ENCODE assay signal across 21 cellular contexts in the genomic region with DNA sequence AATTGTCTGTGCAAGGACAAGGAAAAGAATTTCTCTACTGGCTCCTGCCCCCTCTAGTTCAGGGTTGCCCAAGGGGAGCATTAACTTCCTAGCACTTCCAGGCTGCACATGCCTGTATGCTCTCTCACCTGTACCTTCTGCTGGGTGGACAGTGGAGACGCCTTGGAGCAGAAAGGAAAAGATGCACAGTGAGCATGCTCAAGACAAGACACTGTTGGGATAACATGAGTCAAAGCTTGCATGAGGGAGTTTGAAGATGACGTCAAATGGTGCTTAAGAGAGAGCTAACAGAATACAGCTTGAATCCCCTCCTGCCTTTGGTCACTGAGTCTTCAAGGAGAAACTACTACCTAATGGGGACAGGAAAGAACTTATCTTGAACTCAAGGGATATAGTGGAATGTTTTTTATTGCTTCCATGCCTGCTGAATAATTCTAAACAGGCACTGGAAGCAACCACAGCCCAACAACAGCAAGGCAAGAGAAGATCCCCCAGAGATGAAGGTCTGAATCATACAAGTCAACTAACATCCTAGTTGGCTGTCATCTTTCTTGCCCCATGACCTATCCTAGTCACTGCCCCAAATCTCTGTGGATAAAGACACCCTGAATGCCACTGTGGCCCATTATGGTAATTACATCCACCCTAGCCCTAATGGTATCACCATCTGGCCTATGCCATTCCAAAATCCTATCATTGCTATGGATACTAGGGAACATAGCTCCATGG.
"Had no signal": no experiment of that assay in that cellular context is flagged by ENCODE, and none has a peak within 500 bp of the region (broad histone marks: within the 10 kb centered on the region; RNA-seq: fewer than 3 reads in every experiment).

No MANE protein-coding gene starts in this region.

- H3K4me3 ChIP-seq: body of pancreas, dorsolateral prefrontal cortex, lower lobe of right lung, smooth muscle cell, transverse colon, uterus had no signal

- H3K9ac ChIP-seq: parathyroid adenoma had no signal

- H3K27me3 Mint-ChIP-seq: activated CD4-positive, alpha-beta memory T cell treated with anti-CD3 and anti-CD28 coated beads for 36 hours; stimulated activated naive B cell treated with anti-CD40 and anti-IgM and Interleukin-4, amounts not matched to agents 10 μg/mL and 1 μg/mL and 100 μg/mL, for 72 hours had no signal

- FAIRE-seq: colon had no signal

- H3K27me3 ChIP-seq: body of pancreas, dorsolateral prefrontal cortex, transverse colon, uterus had no signal

- H3K4me2 ChIP-seq: smooth muscle cell had no signal

- ATAC-seq: body of pancreas, lower lobe of right lung, sciatic nerve had no signal

- H3K27ac ChIP-seq: body of pancreas, lower lobe of right lung, parathyroid adenoma, transverse colon, uterus had no signal

- H3K79me2 ChIP-seq: parathyroid adenoma had no signal

- H3K9me3 ChIP-seq: body of pancreas, lower lobe of right lung, transverse colon, uterus had no signal

- H3K27ac Mint-ChIP-seq: nephron had no signal

- DNase-seq: activated CD4-positive, CD25-positive, alpha-beta regulatory T cell treated with anti-CD3 and anti-CD28 coated beads, Interleukin-2, amount 50 U/mL, for 72 hours; body of pancreas; caudate nucleus; dorsolateral prefrontal cortex; foreskin melanocyte; glutamatergic neuron; hippocampal formation; islet precursor cell; lower lobe of right lung; stimulated activated CD4-positive, alpha-beta T cell treated with anti-CD3 and anti-CD28 coated beads, Interleukin-4, amount 100 ng/mL, for 4 hours; stimulated activated naive B cell treated with anti-CD40 and anti-IgM and Interleukin-4, amounts not matched to agents 10 μg/mL and 1 μg/mL and 100 μg/mL, for 72 hours; transverse colon; uterus had no signal

- H3K4me1 ChIP-seq: body of pancreas, lower lobe of right lung, parathyroid adenoma, uterus had no signal

- H3K36me3 ChIP-seq: lower lobe of right lung, transverse colon, uterus had no signal

- H3K4me3 Mint-ChIP-seq: activated CD4-positive, alpha-beta memory T cell treated with anti-CD3 and anti-CD28 coated beads for 36 hours; nephron; stimulated activated naive B cell treated with anti-CD40 and anti-IgM and Interleukin-4, amounts not matched to agents 10 μg/mL and 1 μg/mL and 100 μg/mL, for 72 hours had no signal

- H3K9me3 Mint-ChIP-seq: activated T-helper 1 cell treated with anti-CD3 and anti-CD28 coated beads, Interleukin-12 subunit alpha, Interleukin-12 subunit beta, Interleukin-2, Interleukin-4 antibody, amounts not matched to agents 30 ng/mL and 10 ng/mL and 1 ng/mL, durations not matched to agents 14 hours and 24 hours and 36 hours; nephron; stimulated activated naive B cell treated with anti-CD40 and anti-IgM and Interleukin-4, amounts not matched to agents 10 μg/mL and 1 μg/mL and 100 μg/mL, for 72 hours; T-helper 1 cell treated with Interleukin-12 subunit alpha and Interleukin-12 subunit beta and Interleukin-4 antibody, amounts not matched to agents 30 μg/mL and 1 μg/mL, for 36 hours had no signal
